ENCODE assay signal across 1 cellular context in the genomic region with DNA sequence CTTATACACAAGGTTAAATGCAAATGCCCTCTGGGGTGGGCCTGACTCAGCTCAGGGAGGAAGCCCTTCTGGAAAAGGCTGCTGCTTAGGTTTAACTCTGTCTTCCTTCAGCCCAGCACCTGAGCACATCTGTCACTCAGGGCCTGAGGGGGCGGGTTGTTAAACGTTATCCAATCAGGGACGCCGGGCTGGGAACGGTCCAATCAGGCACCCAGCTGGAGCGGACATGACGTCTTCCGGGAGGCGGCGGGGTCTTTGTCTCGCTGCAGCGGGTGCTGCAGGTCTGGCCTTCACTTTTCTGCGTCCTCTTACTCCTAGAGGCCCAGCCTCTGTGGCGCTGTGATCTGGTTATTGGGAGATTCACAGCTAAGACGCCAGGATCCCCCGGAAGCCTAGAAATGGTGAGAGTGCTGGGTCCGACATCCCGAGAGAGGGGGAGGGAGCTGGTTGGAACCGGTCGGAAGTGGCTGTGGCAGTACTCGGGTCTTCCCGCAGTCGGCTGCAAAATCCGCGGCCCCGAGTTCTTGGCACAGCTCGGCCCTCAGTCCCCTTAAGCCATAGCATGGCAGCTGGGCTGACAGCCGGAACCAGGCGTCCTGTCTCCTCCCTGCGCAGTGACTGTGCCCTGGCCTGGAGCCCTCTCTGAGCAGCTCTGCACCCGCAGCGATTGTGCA.
TF ChIP-seq lines count a peak whose summit lies in the region.

A gene (plus strand): TSS at position 258 of the 674 bp plus-strand sequence. CDS start 141 bp downstream, at position 399.

TF ChIP-seq in WTC11, 78 proteins besides CTCF, POLR2A, EP300 and RAD21 (continued from another document):
- TF ChIP-seq, protein P1, sequence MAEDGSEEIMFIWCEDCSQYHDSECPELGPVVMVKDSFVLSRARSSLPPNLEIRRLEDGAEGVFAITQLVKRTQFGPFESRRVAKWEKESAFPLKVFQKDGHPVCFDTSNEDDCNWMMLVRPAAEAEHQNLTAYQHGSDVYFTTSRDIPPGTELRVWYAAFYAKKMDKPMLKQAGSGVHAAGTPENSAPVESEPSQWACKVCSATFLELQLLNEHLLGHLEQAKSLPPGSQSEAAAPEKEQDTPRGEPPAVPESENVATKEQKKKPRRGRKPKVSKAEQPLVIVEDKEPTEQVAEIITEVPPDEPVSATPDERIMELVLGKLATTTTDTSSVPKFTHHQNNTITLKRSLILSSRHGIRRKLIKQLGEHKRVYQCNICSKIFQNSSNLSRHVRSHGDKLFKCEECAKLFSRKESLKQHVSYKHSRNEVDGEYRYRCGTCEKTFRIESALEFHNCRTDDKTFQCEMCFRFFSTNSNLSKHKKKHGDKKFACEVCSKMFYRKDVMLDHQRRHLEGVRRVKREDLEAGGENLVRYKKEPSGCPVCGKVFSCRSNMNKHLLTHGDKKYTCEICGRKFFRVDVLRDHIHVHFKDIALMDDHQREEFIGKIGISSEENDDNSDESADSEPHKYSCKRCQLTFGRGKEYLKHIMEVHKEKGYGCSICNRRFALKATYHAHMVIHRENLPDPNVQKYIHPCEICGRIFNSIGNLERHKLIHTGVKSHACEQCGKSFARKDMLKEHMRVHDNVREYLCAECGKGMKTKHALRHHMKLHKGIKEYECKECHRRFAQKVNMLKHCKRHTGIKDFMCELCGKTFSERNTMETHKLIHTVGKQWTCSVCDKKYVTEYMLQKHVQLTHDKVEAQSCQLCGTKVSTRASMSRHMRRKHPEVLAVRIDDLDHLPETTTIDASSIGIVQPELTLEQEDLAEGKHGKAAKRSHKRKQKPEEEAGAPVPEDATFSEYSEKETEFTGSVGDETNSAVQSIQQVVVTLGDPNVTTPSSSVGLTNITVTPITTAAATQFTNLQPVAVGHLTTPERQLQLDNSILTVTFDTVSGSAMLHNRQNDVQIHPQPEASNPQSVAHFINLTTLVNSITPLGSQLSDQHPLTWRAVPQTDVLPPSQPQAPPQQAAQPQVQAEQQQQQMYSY (CRISPR knock-in tag; IDR thresholded peaks at IDR 0.05), result no peak
- TF ChIP-seq, protein P2, sequence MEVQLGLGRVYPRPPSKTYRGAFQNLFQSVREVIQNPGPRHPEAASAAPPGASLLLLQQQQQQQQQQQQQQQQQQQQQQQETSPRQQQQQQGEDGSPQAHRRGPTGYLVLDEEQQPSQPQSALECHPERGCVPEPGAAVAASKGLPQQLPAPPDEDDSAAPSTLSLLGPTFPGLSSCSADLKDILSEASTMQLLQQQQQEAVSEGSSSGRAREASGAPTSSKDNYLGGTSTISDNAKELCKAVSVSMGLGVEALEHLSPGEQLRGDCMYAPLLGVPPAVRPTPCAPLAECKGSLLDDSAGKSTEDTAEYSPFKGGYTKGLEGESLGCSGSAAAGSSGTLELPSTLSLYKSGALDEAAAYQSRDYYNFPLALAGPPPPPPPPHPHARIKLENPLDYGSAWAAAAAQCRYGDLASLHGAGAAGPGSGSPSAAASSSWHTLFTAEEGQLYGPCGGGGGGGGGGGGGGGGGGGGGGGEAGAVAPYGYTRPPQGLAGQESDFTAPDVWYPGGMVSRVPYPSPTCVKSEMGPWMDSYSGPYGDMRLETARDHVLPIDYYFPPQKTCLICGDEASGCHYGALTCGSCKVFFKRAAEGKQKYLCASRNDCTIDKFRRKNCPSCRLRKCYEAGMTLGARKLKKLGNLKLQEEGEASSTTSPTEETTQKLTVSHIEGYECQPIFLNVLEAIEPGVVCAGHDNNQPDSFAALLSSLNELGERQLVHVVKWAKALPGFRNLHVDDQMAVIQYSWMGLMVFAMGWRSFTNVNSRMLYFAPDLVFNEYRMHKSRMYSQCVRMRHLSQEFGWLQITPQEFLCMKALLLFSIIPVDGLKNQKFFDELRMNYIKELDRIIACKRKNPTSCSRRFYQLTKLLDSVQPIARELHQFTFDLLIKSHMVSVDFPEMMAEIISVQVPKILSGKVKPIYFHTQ (CRISPR knock-in tag; IDR thresholded peaks at IDR 0.05), result no peak
- peak; percentile 64 for TF ChIP-seq GABPB1 (CRISPR knock-in tag; IDR thresholded peaks at IDR 0.05)
- no peak for TF ChIP-seq KAT7 (CRISPR knock-in tag; IDR thresholded peaks at IDR 0.05; ENCODE audit: borderline replicate concordance)
- no peak for TF ChIP-seq NFE2L1 (CRISPR knock-in tag; IDR thresholded peaks at IDR 0.05)
- peak; percentile 93 for TF ChIP-seq NFYB (CRISPR knock-in tag; conservative IDR thresholded peaks at IDR 0.05; ENCODE audit: low read depth)
- TF ChIP-seq, protein P3, sequence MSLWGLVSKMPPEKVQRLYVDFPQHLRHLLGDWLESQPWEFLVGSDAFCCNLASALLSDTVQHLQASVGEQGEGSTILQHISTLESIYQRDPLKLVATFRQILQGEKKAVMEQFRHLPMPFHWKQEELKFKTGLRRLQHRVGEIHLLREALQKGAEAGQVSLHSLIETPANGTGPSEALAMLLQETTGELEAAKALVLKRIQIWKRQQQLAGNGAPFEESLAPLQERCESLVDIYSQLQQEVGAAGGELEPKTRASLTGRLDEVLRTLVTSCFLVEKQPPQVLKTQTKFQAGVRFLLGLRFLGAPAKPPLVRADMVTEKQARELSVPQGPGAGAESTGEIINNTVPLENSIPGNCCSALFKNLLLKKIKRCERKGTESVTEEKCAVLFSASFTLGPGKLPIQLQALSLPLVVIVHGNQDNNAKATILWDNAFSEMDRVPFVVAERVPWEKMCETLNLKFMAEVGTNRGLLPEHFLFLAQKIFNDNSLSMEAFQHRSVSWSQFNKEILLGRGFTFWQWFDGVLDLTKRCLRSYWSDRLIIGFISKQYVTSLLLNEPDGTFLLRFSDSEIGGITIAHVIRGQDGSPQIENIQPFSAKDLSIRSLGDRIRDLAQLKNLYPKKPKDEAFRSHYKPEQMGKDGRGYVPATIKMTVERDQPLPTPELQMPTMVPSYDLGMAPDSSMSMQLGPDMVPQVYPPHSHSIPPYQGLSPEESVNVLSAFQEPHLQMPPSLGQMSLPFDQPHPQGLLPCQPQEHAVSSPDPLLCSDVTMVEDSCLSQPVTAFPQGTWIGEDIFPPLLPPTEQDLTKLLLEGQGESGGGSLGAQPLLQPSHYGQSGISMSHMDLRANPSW (CRISPR knock-in tag; conservative IDR thresholded peaks at IDR 0.05; ENCODE audit: low read depth), result no peak
- TF ChIP-seq, protein P4, sequence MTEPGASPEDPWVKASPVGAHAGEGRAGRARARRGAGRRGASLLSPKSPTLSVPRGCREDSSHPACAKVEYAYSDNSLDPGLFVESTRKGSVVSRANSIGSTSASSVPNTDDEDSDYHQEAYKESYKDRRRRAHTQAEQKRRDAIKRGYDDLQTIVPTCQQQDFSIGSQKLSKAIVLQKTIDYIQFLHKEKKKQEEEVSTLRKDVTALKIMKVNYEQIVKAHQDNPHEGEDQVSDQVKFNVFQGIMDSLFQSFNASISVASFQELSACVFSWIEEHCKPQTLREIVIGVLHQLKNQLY (CRISPR knock-in tag; IDR thresholded peaks at IDR 0.05), result no peak
